ENCODE assay signal across 7 cellular contexts in the genomic region with DNA sequence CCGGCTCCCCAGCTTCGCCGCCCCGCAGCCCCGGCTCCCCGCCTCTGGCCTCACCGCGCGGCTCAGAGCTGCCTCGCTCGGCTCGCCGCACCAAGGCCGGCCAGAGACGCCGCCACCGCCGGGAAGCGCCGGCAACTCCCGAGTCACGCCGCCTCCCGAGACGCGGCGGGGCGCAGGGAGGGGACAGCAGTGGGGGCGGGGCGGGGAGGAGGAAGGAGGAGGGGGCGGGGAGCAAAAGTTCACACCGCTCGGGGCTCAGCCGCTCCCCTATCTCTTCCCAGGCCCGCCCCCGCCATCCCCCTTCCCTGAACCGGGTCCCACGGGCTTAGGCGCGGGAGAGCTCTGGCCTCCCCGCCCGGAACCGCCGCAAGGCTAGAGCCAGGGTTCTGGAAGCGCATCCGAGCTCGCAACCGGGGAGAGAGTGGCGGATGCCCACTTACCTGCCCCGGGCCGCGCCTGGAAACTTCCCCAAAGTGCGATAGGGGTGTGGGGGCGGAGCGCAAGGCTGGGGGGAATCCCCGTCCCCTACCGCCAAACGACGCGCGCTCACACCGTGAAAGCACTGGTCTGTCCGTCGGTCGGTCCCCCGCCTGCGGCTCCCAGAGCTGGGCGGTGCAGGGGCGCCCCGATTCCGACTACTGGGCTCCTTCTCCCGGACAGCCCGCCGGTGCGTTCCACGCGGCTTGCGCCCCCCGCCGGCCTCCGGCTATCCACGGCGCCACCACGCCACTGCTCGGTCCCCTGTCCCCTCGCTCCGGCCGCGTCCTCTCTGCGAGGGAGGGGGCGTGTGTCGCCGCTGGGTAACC. TPM values are rescaled to one million over a fixed set of nuclear protein-coding genes. Genes with fewer than 3 reads are reported as not detected.
DNase-seq lines count a peak whose midpoint lies in the region; ATAC-seq and TF ChIP-seq lines count a peak whose summit lies in the region.

No MANE protein-coding gene starts in this region.

- H3K27ac Mint-ChIP-seq in nephron, result peak overlapping the region in 1 of 3 experiments; percentile 84

- no peaks in the 10 kb centered on the region for H3K36me3 ChIP-seq in ES-I3 (ENCODE audit: insufficient read depth, low read length)
- H3K36me3 ChIP-seq in HEK293 (ENCODE audit: control insufficient read depth in 2 of 2, insufficient read depth in 1 of 2, low read length in 2 of 2), result no peaks in the 10 kb centered on the region

- H3K4me3 Mint-ChIP-seq in nephron, result peak overlapping the region; percentile 92 to 97 (median 93)

- H3K27me3 Mint-ChIP-seq in nephron (ENCODE audit: low read depth), result peaks cover 46% of the 10 kb centered on the region

- H3K4me1 Mint-ChIP-seq in nephron, result peaks cover 52% of the 10 kb centered on the region

- POLR2A ChIA-PET in HEK293 (lab: Yijun Ruan, JAX), result interaction anchor here (0.7 to 2.4 kb wide), 7 partner anchors 14 to 293 kb away, joined by 3 to 8 read pairs (median 3); no protein-coding TSS in a partner anchor

- no peaks in the 10 kb centered on the region for H3K9me3 Mint-ChIP-seq in nephron

- no peak for ATAC-seq in HG03469 (IDR thresholded peaks at IDR 0.05; ENCODE audit: unreplicated experiment)
- no peak for ATAC-seq in GM18520 (IDR thresholded peaks at IDR 0.05; ENCODE audit: unreplicated experiment)

- peak; percentile 52 for DNase-seq in activated CD4-positive, CD25-positive, alpha-beta regulatory T cell treated with anti-CD3 and anti-CD28 coated beads, Interleukin-2, amount 50 U/mL, for 72 hours
- DNase-seq in fibroblast of the aortic adventitia (ENCODE audit: low read depth), result no peak

- peak overlapping the region; percentile 90; the same call in 1 of the 2 replicates for H3K27ac ChIP-seq in HEK293 (ENCODE audit: extremely low read depth, low read depth, low read length)

- CTCF ChIA-PET in HEK293 (lab: Yijun Ruan, JAX), result interaction anchor here (0.6 to 2.7 kb wide), 7 partner anchors 97 to 1702 kb away, joined by 3 to 17 read pairs (median 3); no protein-coding TSS in a partner anchor

- H3K36me3 Mint-ChIP-seq in nephron (ENCODE audit: low read depth), result no peaks in the 10 kb centered on the region

- peaks cover under 1% of the 10 kb centered on the region for H3K4me1 ChIP-seq in ES-I3 (ENCODE audit: insufficient read depth, low read length)
- H3K4me1 ChIP-seq in HEK293 (ENCODE audit: control insufficient read depth, insufficient read depth, low read length), result peaks cover 11% of the 10 kb centered on the region

- H3K9me3 ChIP-seq in ES-I3 (ENCODE audit: control insufficient read depth, insufficient read depth, low read length) (no peaks in the 10 kb centered on the region), HEK293 (ENCODE audit: control insufficient read depth, insufficient read depth, low read depth, low read length) (no peaks in the 10 kb centered on the region)

- H3K4me3 ChIP-seq in HEK293 (ENCODE audit: low read depth, low read length), result peak overlapping the region; percentile 66
- H3K4me3 ChIP-seq in fibroblast of the aortic adventitia (ENCODE audit: low read depth, low read length), result peak overlapping the region; percentile 58

- peak overlapping the region; percentile 81 for H3K9ac ChIP-seq in ES-I3 (ENCODE audit: low read depth, low read length)

- TF ChIP-seq CTCF in HEK293 (tag by site-specific recombination; IDR thresholded peaks at IDR 0.05), result peak; percentile 96
- TF ChIP-seq CTCF in fibroblast of the aortic adventitia (IDR thresholded peaks at IDR 0.05; ENCODE audit: insufficient read depth, low read length), result no peak
- TF ChIP-seq CTCF in nephron (IDR thresholded peaks at IDR 0.05; ENCODE audit: unreplicated experiment in 3 of 3), result peak; percentile 9 to 14 (median 10)

TF ChIP-seq in HEK293, 187 proteins besides CTCF, POLR2A, EP300 and RAD21 (continues in another document):
- no peak for TF ChIP-seq ZNF426 (tag by site-specific recombination; IDR thresholded peaks at IDR 0.05)
- TF ChIP-seq ZNF777 (tag by site-specific recombination; IDR thresholded peaks at IDR 0.05; ENCODE audit: borderline replicate concordance), result peak; percentile 32; the same call in 1 of the 2 replicates
- TF ChIP-seq ZNF202 (tag by site-specific recombination; IDR thresholded peaks at IDR 0.05; ENCODE audit: borderline replicate concordance), result no peak
- no peak for TF ChIP-seq SETDB1 (IDR thresholded peaks at IDR 0.05; ENCODE audit: insufficient read length, low read length)
- no peak for TF ChIP-seq ZNF157 (tag by site-specific recombination; IDR thresholded peaks at IDR 0.05)
- no peak for TF ChIP-seq ZNF837 (tag by site-specific recombination; IDR thresholded peaks at IDR 0.05)
- TF ChIP-seq ZNF23 (tag by site-specific recombination; IDR thresholded peaks at IDR 0.05; ENCODE audit: borderline replicate concordance), result no peak
- TF ChIP-seq ZNF239 (tag by site-specific recombination; IDR thresholded peaks at IDR 0.05), result no peak
- no peak for TF ChIP-seq ZNF433 (tag by site-specific recombination; IDR thresholded peaks at IDR 0.05; ENCODE audit: low read depth)
- TF ChIP-seq ZSCAN16 (tag by site-specific recombination; IDR thresholded peaks at IDR 0.05), result 0 out of 2 replicates have a peak, but pooled peaks have one; percentile 47
- peak; percentile 78 for TF ChIP-seq ZIC2 (tag by site-specific recombination; IDR thresholded peaks at IDR 0.05)
- TF ChIP-seq, protein P1, sequence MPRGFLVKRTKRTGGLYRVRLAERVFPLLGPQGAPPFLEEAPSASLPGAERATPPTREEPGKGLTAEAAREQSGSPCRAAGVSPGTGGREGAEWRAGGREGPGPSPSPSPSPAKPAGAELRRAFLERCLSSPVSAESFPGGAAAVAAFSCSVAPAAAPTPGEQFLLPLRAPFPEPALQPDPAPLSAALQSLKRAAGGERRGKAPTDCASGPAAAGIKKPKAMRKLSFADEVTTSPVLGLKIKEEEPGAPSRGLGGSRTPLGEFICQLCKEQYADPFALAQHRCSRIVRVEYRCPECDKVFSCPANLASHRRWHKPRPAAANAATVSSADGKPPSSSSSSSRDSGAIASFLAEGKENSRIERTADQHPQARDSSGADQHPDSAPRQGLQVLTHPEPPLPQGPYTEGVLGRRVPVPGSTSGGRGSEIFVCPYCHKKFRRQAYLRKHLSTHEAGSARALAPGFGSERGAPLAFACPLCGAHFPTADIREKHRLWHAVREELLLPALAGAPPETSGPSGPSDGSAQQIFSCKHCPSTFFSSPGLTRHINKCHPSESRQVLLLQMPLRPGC (tag by site-specific recombination; IDR thresholded peaks at IDR 0.05), result no peak
- TF ChIP-seq, protein P2, sequence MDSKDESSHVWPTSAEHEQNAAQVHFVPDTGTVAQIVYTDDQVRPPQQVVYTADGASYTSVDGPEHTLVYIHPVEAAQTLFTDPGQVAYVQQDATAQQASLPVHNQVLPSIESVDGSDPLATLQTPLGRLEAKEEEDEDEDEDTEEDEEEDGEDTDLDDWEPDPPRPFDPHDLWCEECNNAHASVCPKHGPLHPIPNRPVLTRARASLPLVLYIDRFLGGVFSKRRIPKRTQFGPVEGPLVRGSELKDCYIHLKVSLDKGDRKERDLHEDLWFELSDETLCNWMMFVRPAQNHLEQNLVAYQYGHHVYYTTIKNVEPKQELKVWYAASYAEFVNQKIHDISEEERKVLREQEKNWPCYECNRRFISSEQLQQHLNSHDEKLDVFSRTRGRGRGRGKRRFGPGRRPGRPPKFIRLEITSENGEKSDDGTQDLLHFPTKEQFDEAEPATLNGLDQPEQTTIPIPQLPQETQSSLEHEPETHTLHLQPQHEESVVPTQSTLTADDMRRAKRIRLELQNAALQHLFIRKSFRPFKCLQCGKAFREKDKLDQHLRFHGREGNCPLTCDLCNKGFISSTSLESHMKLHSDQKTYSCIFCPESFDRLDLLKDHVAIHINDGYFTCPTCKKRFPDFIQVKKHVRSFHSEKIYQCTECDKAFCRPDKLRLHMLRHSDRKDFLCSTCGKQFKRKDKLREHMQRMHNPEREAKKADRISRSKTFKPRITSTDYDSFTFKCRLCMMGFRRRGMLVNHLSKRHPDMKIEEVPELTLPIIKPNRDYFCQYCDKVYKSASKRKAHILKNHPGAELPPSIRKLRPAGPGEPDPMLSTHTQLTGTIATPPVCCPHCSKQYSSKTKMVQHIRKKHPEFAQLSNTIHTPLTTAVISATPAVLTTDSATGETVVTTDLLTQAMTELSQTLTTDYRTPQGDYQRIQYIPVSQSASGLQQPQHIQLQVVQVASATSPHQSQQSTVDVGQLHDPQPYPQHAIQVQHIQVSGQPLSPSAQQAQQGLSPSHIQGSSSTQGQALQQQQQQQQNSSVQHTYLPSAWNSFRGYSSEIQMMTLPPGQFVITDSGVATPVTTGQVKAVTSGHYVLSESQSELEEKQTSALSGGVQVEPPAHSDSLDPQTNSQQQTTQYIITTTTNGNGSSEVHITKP (tag by site-specific recombination; IDR thresholded peaks at IDR 0.05), result peak; percentile 38; the same call in 1 of the 2 replicates
- no peak for TF ChIP-seq ZNF133 (tag by site-specific recombination; IDR thresholded peaks at IDR 0.05)
- TF ChIP-seq ZNF548 (tag by site-specific recombination; IDR thresholded peaks at IDR 0.05), result no peak
- TF ChIP-seq, protein P3, sequence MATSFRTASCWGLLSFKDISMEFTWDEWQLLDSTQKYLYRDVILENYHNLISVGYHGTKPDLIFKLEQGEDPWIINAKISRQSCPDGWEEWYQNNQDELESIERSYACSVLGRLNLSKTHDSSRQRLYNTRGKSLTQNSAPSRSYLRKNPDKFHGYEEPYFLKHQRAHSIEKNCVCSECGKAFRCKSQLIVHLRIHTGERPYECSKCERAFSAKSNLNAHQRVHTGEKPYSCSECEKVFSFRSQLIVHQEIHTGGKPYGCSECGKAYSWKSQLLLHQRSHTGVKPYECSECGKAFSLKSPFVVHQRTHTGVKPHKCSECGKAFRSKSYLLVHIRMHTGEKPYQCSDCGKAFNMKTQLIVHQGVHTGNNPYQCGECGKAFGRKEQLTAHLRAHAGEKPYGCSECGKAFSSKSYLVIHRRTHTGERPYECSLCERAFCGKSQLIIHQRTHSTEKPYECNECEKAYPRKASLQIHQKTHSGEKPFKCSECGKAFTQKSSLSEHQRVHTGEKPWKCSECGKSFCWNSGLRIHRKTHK (tag by site-specific recombination; IDR thresholded peaks at IDR 0.05), result no peak
- no peak for TF ChIP-seq ZNF140 (tag by site-specific recombination; IDR thresholded peaks at IDR 0.05)
- TF ChIP-seq ZNF664 (tag by site-specific recombination; IDR thresholded peaks at IDR 0.05), result no peak
- no peak for TF ChIP-seq ZNF626 (tag by site-specific recombination; IDR thresholded peaks at IDR 0.05)
- TF ChIP-seq ZNF214 (tag by site-specific recombination; IDR thresholded peaks at IDR 0.05; ENCODE audit: borderline replicate concordance), result no peak
- TF ChIP-seq ZNF558 (tag by site-specific recombination; IDR thresholded peaks at IDR 0.05), result no peak
- no peak for TF ChIP-seq ZNF654 (tag by site-specific recombination; IDR thresholded peaks at IDR 0.05; ENCODE audit: low read depth)
- TF ChIP-seq FEZF1 (tag by site-specific recombination; IDR thresholded peaks at IDR 0.05), result no peak

RNA-seq across cellular contexts. Expression of a gene that starts 0.9 kb away (rescaled TPM):
- total RNA-seq in fibroblast of the aortic adventitia (ENCODE audit: low replicate concordance), result 2.0 and 5.6 TPM in 2 replicates
